In genomic region chr13:40115456-40115855, GRCh38 we compare ENCODE assay signal across 10 cellular contexts.
A peak's percentile ranks its signal among the peaks of the same experiment; 100 is the strongest.
DNase-seq lines count a peak whose midpoint lies in the region; ATAC-seq and TF ChIP-seq lines count a peak whose summit lies in the region.
"Had no signal": no experiment of that assay in that cellular context is flagged by ENCODE, and none has a peak within 500 bp of the region (broad histone marks: within the 10 kb centered on the region; RNA-seq: fewer than 3 reads in every experiment).

No MANE protein-coding gene starts in this region.

- H3K9ac ChIP-seq in MM.1S (ENCODE audit: low read length) = no peak overlapping the region

- no peaks in the 10 kb centered on the region for H3K36me3 ChIP-seq in MM.1S (replicated peaks; ENCODE audit: insufficient read depth, low read length)

- no peaks in the 10 kb centered on the region for H3K9me2 ChIP-seq in MM.1S (replicated peaks; ENCODE audit: insufficient read depth, low read length)

- no peak overlapping the region for H3K4me3 Mint-ChIP-seq in nephron progenitor cell
- H3K4me3 Mint-ChIP-seq: CD8-positive, alpha-beta T cell had no signal

- TF ChIP-seq CTCF in 22Rv1 (IDR thresholded peaks at IDR 0.05) (no peak), dorsolateral prefrontal cortex (IDR thresholded peaks at IDR 0.05 in 54 of 56, conservative IDR thresholded peaks at IDR 0.05 in 2 of 56; ENCODE audit: low read depth in 1 of 56, partially characterized antibody in 56 of 56) (no peak), nephron progenitor cell (IDR thresholded peaks at IDR 0.05) (no peak), MM.1S (IDR thresholded peaks at IDR 0.05; ENCODE audit: low read length) (no peak)

- ATAC-seq in HG02571 (IDR thresholded peaks at IDR 0.05; ENCODE audit: unreplicated experiment) = no peak

- intact Hi-C loops in dorsolateral prefrontal cortex (cut with DNase I) = no loop called here

- no peaks in the 10 kb centered on the region for H3F3A ChIP-seq in MM.1S (ENCODE audit: insufficient read depth, low read length)

- peaks cover 8% of the 10 kb centered on the region for H3K27me3 Mint-ChIP-seq in nephron progenitor cell (ENCODE audit: low read depth, poor library complexity)

- no peaks in the 10 kb centered on the region for H3K4me1 ChIP-seq in MM.1S (ENCODE audit: low read length)

- peaks cover 5% of the 10 kb centered on the region for H3K9me3 Mint-ChIP-seq in nephron progenitor cell

- no peaks in the 10 kb centered on the region for H3K9me3 ChIP-seq in MM.1S (replicated peaks; ENCODE audit: insufficient read depth, low read length)

- no peak overlapping the region for H2AFZ ChIP-seq in MM.1S (ENCODE audit: low read length)

- H4K20me1 ChIP-seq in MM.1S (ENCODE audit: insufficient read depth, low read length) = no peaks in the 10 kb centered on the region

- H3K36me3 Mint-ChIP-seq in nephron progenitor cell (ENCODE audit: low read depth) = no peaks in the 10 kb centered on the region
- H3K36me3 Mint-ChIP-seq: CD8-positive, alpha-beta T cell had no signal

- peak; percentile 36 for DNase-seq in LoVo (ENCODE audit: low spot score)
- no peak for DNase-seq in dorsolateral prefrontal cortex
- no peak for DNase-seq in nephron progenitor cell
- no peak for DNase-seq in NCI-H345 treated with DMSO at 0.1 percent for 48 hours (lab: John Stamatoyannopoulos, UW; ENCODE audit: unreplicated experiment)
- DNase-seq in MM.1S = no peak
- no peak for DNase-seq in HEK293T (ENCODE audit: extremely low spot score)
- DNase-seq: activated CD8-positive, alpha-beta memory T cell treated with anti-CD3 and anti-CD28 coated beads, Interleukin-2, amount 50 U/mL, for 48 hours had no signal

- H3K79me2 ChIP-seq in MM.1S (ENCODE audit: low read length) = no peaks in the 10 kb centered on the region

- peak overlapping the region; percentile 49 for H3K27ac Mint-ChIP-seq in nephron progenitor cell
- H3K27ac Mint-ChIP-seq: CD8-positive, alpha-beta T cell had no signal

- no peak overlapping the region for H3K4me2 ChIP-seq in MM.1S (ENCODE audit: low read depth, low read length)

- H3K4me3 ChIP-seq in dorsolateral prefrontal cortex = no peak overlapping the region
- no peak overlapping the region for H3K4me3 ChIP-seq in MM.1S (ENCODE audit: low read length)

- CTCF ChIA-PET in HEK293T (lab: Yijun Ruan, JAX) = no interaction called here

- H3K27ac ChIP-seq in 22Rv1 (peak overlapping the region; percentile 44), dorsolateral prefrontal cortex (peak overlapping the region in 41 of 59 donors; percentile 9 to 72 (median 47)), MM.1S (ENCODE audit: low read length) (no peak overlapping the region)

- POLR2A ChIA-PET in HEK293T (lab: Yijun Ruan, JAX) = no interaction called here

- peaks cover 31% of the 10 kb centered on the region for H3K4me1 Mint-ChIP-seq in nephron progenitor cell

- no peaks in the 10 kb centered on the region for H3K27me3 ChIP-seq in dorsolateral prefrontal cortex
- H3K27me3 ChIP-seq in MM.1S (replicated peaks; ENCODE audit: insufficient read depth, low read length) = no peaks in the 10 kb centered on the region

TF ChIP-seq in HEK293T, 16 proteins besides CTCF, POLR2A, EP300 and RAD21:
- TF ChIP-seq HDGF (IDR thresholded peaks at IDR 0.05; ENCODE audit: borderline replicate concordance) = no peak
- no peak for TF ChIP-seq L3MBTL2 (conservative IDR thresholded peaks at IDR 0.05)
- TF ChIP-seq LEF1 (IDR thresholded peaks at IDR 0.05; ENCODE audit: borderline replicate concordance) = no peak
- no peak for TF ChIP-seq SP1 (IDR thresholded peaks at IDR 0.05)
- no peak for TF ChIP-seq ZNF384 (IDR thresholded peaks at IDR 0.05)
- TF ChIP-seq FOXK2 (IDR thresholded peaks at IDR 0.05) = no peak
- TF ChIP-seq ARNT (IDR thresholded peaks at IDR 0.05) = no peak
